Comparison of ENCODE assay signal across 25 cellular contexts in genomic region chr20:25490656-25491445, GRCh38.
"Had no signal": no experiment of that assay in that cellular context is flagged by ENCODE, and none has a peak within 500 bp of the region (broad histone marks: within the 10 kb centered on the region; RNA-seq: fewer than 3 reads in every experiment).

No MANE protein-coding gene starts in this region.

- H3K36me3 ChIP-seq: ovary had no signal

- H3K27ac ChIP-seq: dorsolateral prefrontal cortex, esophagus muscularis mucosa, gastroesophageal sphincter, ovary, stomach, suprapubic skin, tibial nerve had no signal

- ATAC-seq: effector memory CD8-positive, alpha-beta T cell; gastroesophageal sphincter; left colon; right cardiac atrium; T-cell had no signal

- H3K27me3 Mint-ChIP-seq: activated naive CD8-positive, alpha-beta T cell; activated T-cell treated with anti-CD3 and anti-CD28 coated beads, Interleukin-2, amount 50 U/mL, for 24 hours; effector memory CD8-positive, alpha-beta T cell had no signal

- H3K4me1 ChIP-seq: gastroesophageal sphincter, stomach, tibial nerve had no signal

- H3K27ac Mint-ChIP-seq: activated naive CD8-positive, alpha-beta T cell; activated T-cell treated with anti-CD3 and anti-CD28 coated beads, Interleukin-2, amount 50 U/mL, for 24 hours; activated T-helper 2 cell treated with anti-CD3 and anti-CD28 coated beads, Interferon-gamma antibody, Interleukin-2, Interleukin-4, amounts not matched to agents 10 μg/mL and 5 μg/mL and 100 μg/mL, durations not matched to agents 14 hours and 24 hours and 36 hours; memory B cell; T-cell; T-helper 2 cell treated with Interferon-gamma antibody and Interleukin-4, amounts not matched to agents 5 μg/mL and 100 μg/mL, for 36 hours had no signal

- H3K36me3 Mint-ChIP-seq: activated naive CD8-positive, alpha-beta T cell; memory B cell; T-cell had no signal

- H3K9me3 Mint-ChIP-seq: activated T-cell treated with anti-CD3 and anti-CD28 coated beads, Interleukin-2, amount 50 U/mL, for 24 hours; activated T-helper 2 cell treated with anti-CD3 and anti-CD28 coated beads, Interferon-gamma antibody, Interleukin-2, Interleukin-4, amounts not matched to agents 10 μg/mL and 5 μg/mL and 100 μg/mL, durations not matched to agents 14 hours and 24 hours and 36 hours; effector memory CD8-positive, alpha-beta T cell; memory B cell; T-cell; T-helper 2 cell treated with Interferon-gamma antibody and Interleukin-4, amounts not matched to agents 5 μg/mL and 100 μg/mL, for 36 hours had no signal

- H3K9me3 ChIP-seq: esophagus muscularis mucosa, gastroesophageal sphincter, ovary, stomach, suprapubic skin, tibial nerve had no signal

- H3K4me3 ChIP-seq: dorsolateral prefrontal cortex, esophagus muscularis mucosa, gastroesophageal sphincter, ovary, stomach, suprapubic skin, tibial nerve had no signal

- H3K27me3 ChIP-seq: dorsolateral prefrontal cortex, esophagus muscularis mucosa, gastroesophageal sphincter, ovary, stomach, suprapubic skin, tibial nerve had no signal

- H3K4me3 Mint-ChIP-seq: activated naive CD8-positive, alpha-beta T cell; activated T-cell treated with anti-CD3 and anti-CD28 coated beads, Interleukin-2, amount 50 U/mL, for 24 hours; effector memory CD8-positive, alpha-beta T cell; memory B cell; T-cell; T-helper 2 cell treated with Interferon-gamma antibody and Interleukin-4, amounts not matched to agents 5 μg/mL and 100 μg/mL, for 36 hours had no signal

- DNase-seq: activated CD4-positive, alpha-beta T cell treated with anti-CD3 and anti-CD28 coated beads, Interleukin-2, amount 50 U/mL, for 4 hours; activated CD8-positive, alpha-beta memory T cell treated with anti-CD3 and anti-CD28 coated beads for 24 hours; activated CD8-positive, alpha-beta memory T cell treated with anti-CD3 and anti-CD28 coated beads, Interleukin-2, amount 50 U/mL, for 4 hours; activated naive CD4-positive, alpha-beta T cell; activated T-cell treated with anti-CD3 and anti-CD28 coated beads, Interleukin-2, amount 50 U/mL, for 24 hours; central memory CD4-positive, alpha-beta T cell; effector memory CD8-positive, alpha-beta T cell; head of caudate nucleus; hypothalamus; islet precursor cell; left colon; stimulated activated CD4-positive, alpha-beta T cell treated with anti-CD3 and anti-CD28 coated beads, Interleukin-1b, Interleukin-23, amount 100 ng/mL, for 48 hours; stomach; T-cell had no signal
